Comparison of ENCODE assay signal across 15 cellular contexts in the genomic region with DNA sequence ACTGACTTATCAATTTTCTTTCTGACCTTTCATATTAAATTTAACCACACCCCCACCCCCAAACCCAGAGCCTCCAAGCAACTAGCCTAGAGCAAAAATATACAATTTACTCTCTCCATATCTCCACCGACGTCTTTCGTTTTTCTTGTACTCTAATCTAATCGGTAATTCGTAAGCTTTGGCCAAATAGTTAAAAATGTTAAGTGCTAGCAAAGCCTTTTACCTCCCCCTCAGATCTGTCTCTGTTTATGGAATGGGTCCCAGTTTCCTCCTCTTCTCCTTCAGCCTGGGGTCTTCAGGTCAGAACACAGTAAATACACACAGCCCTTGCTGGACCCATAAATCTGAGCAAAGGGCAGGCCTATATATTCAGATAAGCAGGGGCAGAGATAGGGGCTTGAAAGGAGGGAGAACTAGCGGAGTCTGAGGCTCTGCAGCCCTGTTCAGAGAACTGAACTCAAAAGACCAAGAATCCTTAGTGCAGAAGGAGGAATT.
"Had no signal": no experiment of that assay in that cellular context is flagged by ENCODE, and none has a peak within 500 bp of the region (broad histone marks: within the 10 kb centered on the region; RNA-seq: fewer than 3 reads in every experiment).

No MANE protein-coding gene starts in this region.

- H3K9me3 Mint-ChIP-seq: activated naive CD4-positive, alpha-beta T cell treated with anti-CD3 and anti-CD28 coated beads for 36 hours; activated T-helper 2 cell treated with anti-CD3 and anti-CD28 coated beads, Interferon-gamma antibody, Interleukin-2, Interleukin-4, amounts not matched to agents 10 μg/mL and 5 μg/mL and 100 μg/mL, durations not matched to agents 14 hours and 24 hours and 36 hours; stimulated activated memory B cell treated with anti-CD40 and anti-IgM and Interleukin-4, amounts not matched to agents 10 μg/mL and 1 μg/mL and 100 μg/mL, for 72 hours had no signal

- H3K36me3 Mint-ChIP-seq: activated CD4-positive, alpha-beta memory T cell treated with anti-CD3 and anti-CD28 coated beads for 36 hours; activated CD8-positive, alpha-beta memory T cell treated with anti-CD3 and anti-CD28 coated beads, Interleukin-2, amount 10 ng/mL, durations not matched to agents 7 days and 5 days; stimulated activated memory B cell treated with anti-CD40 and anti-IgM and Interleukin-4, amounts not matched to agents 10 μg/mL and 1 μg/mL and 100 μg/mL, for 72 hours; T-cell had no signal

- H3K36me3 ChIP-seq: upper lobe of left lung had no signal

- H3K4me3 Mint-ChIP-seq: activated CD4-positive, alpha-beta memory T cell treated with anti-CD3 and anti-CD28 coated beads for 36 hours; activated CD8-positive, alpha-beta memory T cell treated with anti-CD3 and anti-CD28 coated beads, Interleukin-2, amount 10 ng/mL, durations not matched to agents 7 days and 5 days; activated naive CD4-positive, alpha-beta T cell treated with anti-CD3 and anti-CD28 coated beads for 36 hours; stimulated activated memory B cell treated with anti-CD40 and anti-IgM and Interleukin-4, amounts not matched to agents 10 μg/mL and 1 μg/mL and 100 μg/mL, for 72 hours; T-cell had no signal

- H3K9me3 ChIP-seq: SK-N-SH, upper lobe of left lung had no signal

- H3K27ac Mint-ChIP-seq: activated CD4-positive, alpha-beta memory T cell treated with anti-CD3 and anti-CD28 coated beads for 36 hours; activated CD8-positive, alpha-beta memory T cell treated with anti-CD3 and anti-CD28 coated beads, Interleukin-2, amount 10 ng/mL, durations not matched to agents 7 days and 5 days; activated naive CD4-positive, alpha-beta T cell treated with anti-CD3 and anti-CD28 coated beads for 36 hours; activated T-helper 2 cell treated with anti-CD3 and anti-CD28 coated beads, Interferon-gamma antibody, Interleukin-2, Interleukin-4, amounts not matched to agents 10 μg/mL and 5 μg/mL and 100 μg/mL, durations not matched to agents 14 hours and 24 hours and 36 hours; stimulated activated memory B cell treated with anti-CD40 and anti-IgM and Interleukin-4, amounts not matched to agents 10 μg/mL and 1 μg/mL and 100 μg/mL, for 72 hours; T-cell had no signal

- H3K27me3 ChIP-seq: upper lobe of left lung had no signal

- H3K27me3 Mint-ChIP-seq: activated CD4-positive, alpha-beta memory T cell treated with anti-CD3 and anti-CD28 coated beads for 36 hours; activated CD8-positive, alpha-beta memory T cell treated with anti-CD3 and anti-CD28 coated beads, Interleukin-2, amount 10 ng/mL, durations not matched to agents 7 days and 5 days; stimulated activated memory B cell treated with anti-CD40 and anti-IgM and Interleukin-4, amounts not matched to agents 10 μg/mL and 1 μg/mL and 100 μg/mL, for 72 hours; T-cell had no signal

- H3K4me1 ChIP-seq: upper lobe of left lung had no signal

- H3K9me2 ChIP-seq: SK-N-SH had no signal

- H3K4me2 ChIP-seq: SK-N-SH had no signal

- H3K4me1 Mint-ChIP-seq: activated CD8-positive, alpha-beta memory T cell treated with anti-CD3 and anti-CD28 coated beads, Interleukin-2, amount 10 ng/mL, durations not matched to agents 7 days and 5 days; stimulated activated memory B cell treated with anti-CD40 and anti-IgM and Interleukin-4, amounts not matched to agents 10 μg/mL and 1 μg/mL and 100 μg/mL, for 72 hours; T-cell had no signal

- H3K4me3 ChIP-seq: upper lobe of left lung had no signal

- H3K27ac ChIP-seq: VCaP had no signal

- DNase-seq: activated CD4-positive, alpha-beta memory T cell treated with anti-CD3 and anti-CD28 coated beads for 36 hours; activated CD8-positive, alpha-beta memory T cell treated with anti-CD3 and anti-CD28 coated beads, Interleukin-2, amount 10 ng/mL, durations not matched to agents 7 days and 5 days; activated naive CD4-positive, alpha-beta T cell treated with anti-CD3 and anti-CD28 coated beads for 36 hours; activated T-cell treated with anti-CD3 and anti-CD28 coated beads, Interleukin-2, amount 50 U/mL, for 1 hour; foreskin fibroblast; glutamatergic neuron; left ventricle myocardium superior; mesendoderm; SK-N-SH; T-cell; T-helper 9 cell; upper lobe of left lung had no signal
